In genomic region chr16:71666928-71667707, GRCh38 we compare ENCODE assay signal across 31 cellular contexts. TPM values are rescaled to one million over a fixed set of nuclear protein-coding genes. Genes with fewer than 3 reads are reported as not detected.
DNase-seq lines count a peak whose midpoint lies in the region; ATAC-seq, FAIRE-seq and TF ChIP-seq lines count a peak whose summit lies in the region.
"Had no signal": no experiment of that assay in that cellular context is flagged by ENCODE, and none has a peak within 500 bp of the region (broad histone marks: within the 10 kb centered on the region; RNA-seq: fewer than 3 reads in every experiment).

No MANE protein-coding gene starts in this region.

- no peaks in the 10 kb centered on the region for H3K79me2 ChIP-seq in PC-3 (ENCODE audit: low read length)

- no peak overlapping the region for H3K4me3 ChIP-seq in PC-3 (ENCODE audit: low read length)
- no peak overlapping the region for H3K4me3 ChIP-seq in fibroblast of villous mesenchyme (ENCODE audit: low read depth, low read length)
- H3K4me3 ChIP-seq in pancreas: no peak overlapping the region
- H3K4me3 ChIP-seq in BE2C (ENCODE audit: low read depth, low read length): no peak overlapping the region
- H3K4me3 ChIP-seq: cardiac muscle cell, prostate gland, upper lobe of left lung had no signal

- H3F3A ChIP-seq in PC-3 (ENCODE audit: low read length, unreplicated experiment): no peaks in the 10 kb centered on the region

- ATAC-seq in PC-3: peak; percentile 68
- peak; percentile 74 to 96 (median 92) for ATAC-seq in pancreas
- ATAC-seq: activated naive CD4-positive, alpha-beta T cell treated with anti-CD3 and anti-CD28 coated beads, Interleukin-2, amount 50 U/mL, for 72 hours; effector memory CD8-positive, alpha-beta T cell; left ventricle myocardium superior; naive thymus-derived CD4-positive, alpha-beta T cell; stimulated activated effector memory CD8-positive, alpha-beta T cell treated with anti-CD3 and anti-CD28 coated beads, Interleukin-12 subunit alpha, Interleukin-12 subunit beta, amount 100 ng/mL, for 72 hours had no signal

- BruUV-seq in PC-3 (replicated peaks; lab: Mats Ljungman, UMichigan): no TSS peak

- TF ChIP-seq CTCF in PC-3 (conservative IDR thresholded peaks at IDR 0.05; ENCODE audit: low read depth, low read length) (no peak), fibroblast of villous mesenchyme (IDR thresholded peaks at IDR 0.05; ENCODE audit: insufficient read depth, low read depth, low read length) (no peak), pancreas (IDR thresholded peaks at IDR 0.05) (no peak), BE2C (IDR thresholded peaks at IDR 0.05; ENCODE audit: low read depth, low read length) (no peak)

- H4K20me1 ChIP-seq in PC-3 (ENCODE audit: low read length): no peaks in the 10 kb centered on the region

- H3K9ac ChIP-seq in PC-3 (ENCODE audit: low read length): no peak overlapping the region

- peak; percentile 32 for DNase-seq in HT-29 (ENCODE audit: low spot score)
- peak; percentile 8 for DNase-seq in PC-3
- DNase-seq in fibroblast of villous mesenchyme (ENCODE audit: low read depth): peak; percentile 60
- no peak for DNase-seq in pancreas
- DNase-seq in KBM-7: no peak
- no peak for DNase-seq in stimulated activated CD4-positive, alpha-beta T cell treated with anti-CD3 and anti-CD28 coated beads, Interleukin-4, amount 100 ng/mL, for 4 hours
- no peak for DNase-seq in BE2C
- no peak for DNase-seq in NCI-H2171 treated with DMSO at 0.1 percent for 48 hours (lab: John Stamatoyannopoulos, UW)
- DNase-seq: activated CD4-positive, alpha-beta T cell treated with anti-CD3 and anti-CD28 coated beads for 4 hours; aorta; DND-41; effector memory CD8-positive, alpha-beta T cell; erythroblast; glutamatergic neuron; GOT3; HFFc6; left ventricle myocardium superior; naive thymus-derived CD4-positive, alpha-beta T cell; NCI-H1105; NCI-H2029; NCI-H226; NCI-H774; substantia nigra; T-helper 9 cell; upper lobe of left lung had no signal

- H3K27me3 ChIP-seq in PC-3 (ENCODE audit: low read length) (no peaks in the 10 kb centered on the region), pancreas (no peaks in the 10 kb centered on the region), BE2C (no peaks in the 10 kb centered on the region)
- H3K27me3 ChIP-seq: cardiac muscle cell, upper lobe of left lung had no signal

- POLR2A ChIA-PET in PC-3 (lab: Charles Lee; ENCODE audit: unreplicated experiment): no interaction called here

- H3K4me2 ChIP-seq in PC-3 (ENCODE audit: low read length): no peak overlapping the region

- CTCF ChIA-PET in PC-3 (lab: Charles Lee): no interaction called here

- intact Hi-C loops in PC-3 (cut with micrococcal nuclease): no loop called here
- intact Hi-C loops in pancreas (cut with DNase I): no loop called here

- 15 to 20% methylated on average over 4 of the region's 4 CpGs for WGBS in pancreas, 2 donors

- H3K36me3 ChIP-seq in PC-3 (ENCODE audit: low read depth, low read length) (peaks cover 7% of the 10 kb centered on the region; the same call in 1 of the 2 replicates), pancreas (peaks cover 0 to 12% (median 0%) of the 10 kb centered on the region in 3 donors), BE2C (peaks cover 38% of the 10 kb centered on the region)
- H3K36me3 ChIP-seq: prostate gland had no signal

- H3K27ac ChIP-seq in PC-3 (ENCODE audit: low read length) (no peak overlapping the region), pancreas (peak overlapping the region in 2 of 4 donors; percentile 55)
- H3K27ac ChIP-seq: C4-2B, cardiac muscle cell, prostate gland, upper lobe of left lung had no signal

- no peaks in the 10 kb centered on the region for H3K9me3 ChIP-seq in PC-3 (ENCODE audit: low read length)
- no peaks in the 10 kb centered on the region for H3K9me3 ChIP-seq in pancreas
- no peaks in the 10 kb centered on the region for H3K9me3 ChIP-seq in BE2C
- H3K9me3 ChIP-seq: prostate gland, upper lobe of left lung had no signal

- no peaks in the 10 kb centered on the region for H3K9me2 ChIP-seq in PC-3 (replicated peaks; ENCODE audit: low read length)

- FAIRE-seq in pancreas (lab: Jason Lieb, UNC): no peak

- peaks cover 7% of the 10 kb centered on the region; the same call in 1 of the 2 replicates for H3K4me1 ChIP-seq in PC-3 (ENCODE audit: insufficient read depth, low read length)
- peaks cover 0 to 12% (median 4%) of the 10 kb centered on the region in 3 donors for H3K4me1 ChIP-seq in pancreas
- no peaks in the 10 kb centered on the region for H3K4me1 ChIP-seq in BE2C
- H3K4me1 ChIP-seq: prostate gland, upper lobe of left lung had no signal

- in situ Hi-C loops in KBM-7 (cut with MboI; ENCODE audit: low pct_unique_long_range_greater_than_20kb, low sequenced_read_pairs): no loop called here

- no peak overlapping the region for H2AFZ ChIP-seq in PC-3 (ENCODE audit: low read length)

RNA-seq across cellular contexts. Expression of gene MARVELD3, which starts 41.1 kb away (rescaled TPM):
- 45.7 and 50.8 TPM in 2 replicates for total RNA-seq in HT-29 (2014; rRNA removed; shearing (Covaris generic))
- 7.4 and 14.6 TPM in 2 replicates for total RNA-seq in PC-3 (2014; rRNA removed)
- under 0.01 TPM in 1 of 2 replicates, not detected in the other for total RNA-seq in fibroblast of villous mesenchyme
- 10 to 100 TPM; 11.7 to 16.0 (median 14.1) TPM for total RNA-seq in pancreas
- 10 to 100 TPM in 1 of 2 donors, 1 to 10 TPM in 1; 9.7 to 11.6 TPM for polyA plus RNA-seq in pancreas
- polyA plus RNA-seq in BE2C (2012; ENCODE audit: insufficient read depth, insufficient read length, low read depth): not detected
- total RNA-seq: activated naive CD4-positive, alpha-beta T cell treated with anti-CD3 and anti-CD28 coated beads, Interleukin-2, amount 50 U/mL, for 72 hours; aorta; cardiac muscle cell; HFFc6; left ventricle myocardium superior; naive thymus-derived CD4-positive, alpha-beta T cell; RPMI7951 had no signal
- polyA plus RNA-seq: naive thymus-derived CD4-positive, alpha-beta T cell had no signal

RNA-seq across cellular contexts. Expression of gene PHLPP2, which starts 57.4 kb away (rescaled TPM):
- total RNA-seq in HT-29 (2014; rRNA removed; shearing (Covaris generic)): 8.6 and 10.9 TPM in 2 replicates
- total RNA-seq in PC-3 (2014; rRNA removed) (4.4 and 5.0 TPM in 2 replicates), fibroblast of villous mesenchyme (13.2 and 17.3 TPM in 2 replicates), pancreas (1 to 10 TPM; 2.0 to 4.6 (median 3.1) TPM)
- polyA plus RNA-seq in pancreas: 1 to 10 TPM; 1.3 to 2.3 TPM
- polyA plus RNA-seq in BE2C (2012; ENCODE audit: insufficient read depth, insufficient read length, low read depth): 0.57 TPM

Comparison
In these comparisons a context has a peak if more than half of its experiments do, and no peak if none do; other contexts are left out.
1. DNase-seq: peak in HT-29 (single experiment), PC-3 (single experiment) and fibroblast of villous mesenchyme (single experiment); none in pancreas (0 of 6), KBM-7 (single experiment), stimulated activated CD4-positive, alpha-beta T cell treated with anti-CD3 and anti-CD28 coated beads, Interleukin-4, amount 100 ng/mL, for 4 hours (0 of 2), BE2C (single experiment) and NCI-H2171 treated with DMSO at 0.1 percent for 48 hours (single experiment).